ENCODE assay signal across 8 cellular contexts in the genomic region with DNA sequence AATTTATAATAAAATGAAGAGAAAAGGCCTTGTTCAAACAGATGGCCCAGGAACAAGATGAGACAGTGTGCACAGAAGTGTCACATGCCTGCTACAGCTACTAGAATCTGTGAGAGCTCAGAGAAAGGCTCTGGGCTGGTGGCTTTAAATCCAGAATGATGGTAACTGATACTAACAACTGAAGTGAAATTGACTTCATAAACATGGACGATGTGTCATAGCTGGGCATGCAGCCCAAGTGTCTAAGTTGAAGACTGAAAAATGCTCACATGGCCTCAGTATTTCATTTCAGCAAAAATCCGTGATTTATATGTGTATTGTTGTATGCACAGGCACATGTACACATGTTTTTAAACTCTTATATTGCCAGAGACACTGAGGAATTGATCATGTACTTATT.
A peak's percentile ranks its signal among the peaks of the same experiment; 100 is the strongest.
DNase-seq lines count a peak whose midpoint lies in the region; ATAC-seq and TF ChIP-seq lines count a peak whose summit lies in the region.

No MANE protein-coding gene starts in this region.

- DNase-seq in Ammon's horn (ENCODE audit: low spot score): peak; percentile 51
- peak; percentile 84 for DNase-seq in NCI-H2029 treated with DMSO at 0.1 percent for 48 hours (lab: John Stamatoyannopoulos, UW)
- no peak for DNase-seq in coronary artery (ENCODE audit: low spot score)
- no peak for DNase-seq in left lobe of liver (ENCODE audit: low spot score)
- no peak for DNase-seq in KG1 (lab: John Stamatoyannopoulos, UW)

- H3K4me3 ChIP-seq in coronary artery: no peak overlapping the region

- H3K36me3 Mint-ChIP-seq in nephron (ENCODE audit: low read depth): no peaks in the 10 kb centered on the region

- H3K27ac Mint-ChIP-seq in nephron: peak overlapping the region; percentile 77 to 92 (median 84)

- H3K4me3 Mint-ChIP-seq in nephron: peak overlapping the region in 1 of 3 experiments; percentile 13

- H3K4me1 Mint-ChIP-seq in nephron: peaks cover 50% of the 10 kb centered on the region

- peaks cover 2% of the 10 kb centered on the region for H3K9me3 Mint-ChIP-seq in nephron

- no peaks in the 10 kb centered on the region for H3K27me3 Mint-ChIP-seq in nephron (ENCODE audit: low read depth)

- peak overlapping the region; percentile 44 to 66 for H3K27ac ChIP-seq in coronary artery

- TF ChIP-seq CTCF in coronary artery (IDR thresholded peaks at IDR 0.05) (no peak), nephron (IDR thresholded peaks at IDR 0.05; ENCODE audit: unreplicated experiment in 3 of 3) (no peak)

- no peak for ATAC-seq in HG02623 (IDR thresholded peaks at IDR 0.05; ENCODE audit: unreplicated experiment)
- ATAC-seq in left lobe of liver: no peak
- no peak for ATAC-seq in GM19467 (IDR thresholded peaks at IDR 0.05; ENCODE audit: unreplicated experiment)

Comparison
In these comparisons a context has a peak if more than half of its experiments do, and no peak if none do; other contexts are left out.
1. DNase-seq: peak in Ammon's horn (single experiment) and NCI-H2029 treated with DMSO at 0.1 percent for 48 hours (single experiment); none in coronary artery (single experiment), left lobe of liver (single experiment) and KG1 (single experiment).